ENCODE assay signal across 18 cellular contexts in genomic region chr14:93028724-93029076, GRCh38.
DNase-seq lines count a peak whose midpoint lies in the region; ATAC-seq and TF ChIP-seq lines count a peak whose summit lies in the region.
"Had no signal": no experiment of that assay in that cellular context is flagged by ENCODE, and none has a peak within 500 bp of the region (broad histone marks: within the 10 kb centered on the region; RNA-seq: fewer than 3 reads in every experiment).

No MANE protein-coding gene starts in this region.

- peaks cover 8% of the 10 kb centered on the region for H3K36me3 Mint-ChIP-seq in memory B cell
- peaks cover 4 to 9% of the 10 kb centered on the region in 2 donors for H3K36me3 Mint-ChIP-seq in CD4-positive, alpha-beta memory T cell

- no peaks in the 10 kb centered on the region for H3K9me3 Mint-ChIP-seq in memory B cell
- H3K9me3 Mint-ChIP-seq in CD4-positive, alpha-beta memory T cell: peaks cover 0 to 3% (median 0%) of the 10 kb centered on the region in 8 donors

- TF ChIP-seq CTCF in dorsolateral prefrontal cortex (IDR thresholded peaks at IDR 0.05 in 54 of 56, conservative IDR thresholded peaks at IDR 0.05 in 2 of 56; ENCODE audit: low read depth in 1 of 56, partially characterized antibody in 56 of 56): no peak
- TF ChIP-seq CTCF in omental fat pad (IDR thresholded peaks at IDR 0.05): no peak

- H3K27ac ChIP-seq in dorsolateral prefrontal cortex: peak overlapping the region in 48 of 59 donors; percentile 13 to 100 (median 84)
- no peak overlapping the region for H3K27ac ChIP-seq in CD4-positive, alpha-beta memory T cell (ENCODE audit: low read depth, low read length)
- H3K27ac ChIP-seq: GM23248, HL-60 had no signal

- H3K27me3 ChIP-seq in dorsolateral prefrontal cortex: no peaks in the 10 kb centered on the region
- H3K27me3 ChIP-seq in CD4-positive, alpha-beta memory T cell (ENCODE audit: insufficient read depth, low read length): no peaks in the 10 kb centered on the region

- peaks cover 40% of the 10 kb centered on the region for H3K4me1 Mint-ChIP-seq in memory B cell
- H3K4me1 Mint-ChIP-seq in CD4-positive, alpha-beta memory T cell: peaks cover 9 to 21% (median 16%) of the 10 kb centered on the region in 4 donors

- no peak overlapping the region for H3K4me3 Mint-ChIP-seq in memory B cell
- no peak overlapping the region for H3K4me3 Mint-ChIP-seq in CD4-positive, alpha-beta memory T cell
- H3K4me3 Mint-ChIP-seq: CD14-positive monocyte had no signal

- DNase-seq in left ventricle myocardium superior (no peak), Right ventricle myocardium inferior (ENCODE audit: missing footprints) (no peak), dorsolateral prefrontal cortex (no peak), memory B cell (ENCODE audit: low spot score in 2 of 2) (no peak), omental fat pad (ENCODE audit: low spot score) (no peak), SKM-1 treated with dmso at 0.1 percent for 144 hours (lab: John Stamatoyannopoulos, UW; ENCODE audit: unreplicated experiment) (no peak)
- no peak for DNase-seq in CD4-positive, alpha-beta memory T cell
- DNase-seq: 8988T, GF-D8, GM23248, KBM-7, NCI-H1092, NCI-H2107, NCI-H345, NCI-H526 treated with DMSO at 0.1 percent for 48 hours had no signal

- no peaks in the 10 kb centered on the region for H3K9me3 ChIP-seq in CD4-positive, alpha-beta memory T cell (ENCODE audit: control insufficient read depth in 1 of 2, low read length in 2 of 2)

- peak overlapping the region; percentile 58 for H3K27ac Mint-ChIP-seq in memory B cell
- no peak overlapping the region for H3K27ac Mint-ChIP-seq in CD4-positive, alpha-beta memory T cell

- H3K4me1 ChIP-seq in CD4-positive, alpha-beta memory T cell (ENCODE audit: insufficient read depth, low read length): peaks cover 6% of the 10 kb centered on the region

- intact Hi-C loops in left ventricle myocardium superior (cut with micrococcal nuclease) (no loop called here), Right ventricle myocardium inferior (cut with DNase I) (no loop called here), dorsolateral prefrontal cortex (cut with DNase I) (no loop called here)
- intact Hi-C loops in CD4-positive, alpha-beta memory T cell (cut with micrococcal nuclease): no loop called here

- H3K36me3 ChIP-seq in CD4-positive, alpha-beta memory T cell (ENCODE audit: insufficient read depth, low read length): no peaks in the 10 kb centered on the region

- ATAC-seq in left ventricle myocardium superior (peak; percentile 2), Right ventricle myocardium inferior (no peak), memory B cell (ENCODE audit: low read depth) (peak; percentile 74), omental fat pad (ENCODE audit: low FRiP score) (no peak), HG03280 (IDR thresholded peaks at IDR 0.05; ENCODE audit: unreplicated experiment) (no peak)

- CTCF ChIA-PET in CD4-positive, alpha-beta memory T cell (lab: Charles Lee; ENCODE audit: partially characterized antibody): interaction anchor here (1.5 kb wide), 1 partner anchor 104 kb away, joined by 4 read pairs; no protein-coding TSS in a partner anchor

- POLR2A ChIA-PET in CD4-positive, alpha-beta memory T cell (lab: Charles Lee; ENCODE audit: partially characterized antibody): no interaction called here

- H3K27me3 Mint-ChIP-seq in memory B cell: no peaks in the 10 kb centered on the region
- H3K27me3 Mint-ChIP-seq in CD4-positive, alpha-beta memory T cell: no peaks in the 10 kb centered on the region

- no peak overlapping the region for H3K4me3 ChIP-seq in dorsolateral prefrontal cortex
- no peak overlapping the region for H3K4me3 ChIP-seq in CD4-positive, alpha-beta memory T cell (ENCODE audit: low read length in 2 of 2)
- H3K4me3 ChIP-seq: GM23248 had no signal

Comparison
In these comparisons a context has a peak if more than half of its experiments do, and no peak if none do; other contexts are left out.
1. ATAC-seq: peak in left ventricle myocardium superior (single experiment) and memory B cell (single experiment); none in Right ventricle myocardium inferior (single experiment), omental fat pad (single experiment) and HG03280 (single experiment).